ENCODE assay signal across 9 cellular contexts in the genomic region with DNA sequence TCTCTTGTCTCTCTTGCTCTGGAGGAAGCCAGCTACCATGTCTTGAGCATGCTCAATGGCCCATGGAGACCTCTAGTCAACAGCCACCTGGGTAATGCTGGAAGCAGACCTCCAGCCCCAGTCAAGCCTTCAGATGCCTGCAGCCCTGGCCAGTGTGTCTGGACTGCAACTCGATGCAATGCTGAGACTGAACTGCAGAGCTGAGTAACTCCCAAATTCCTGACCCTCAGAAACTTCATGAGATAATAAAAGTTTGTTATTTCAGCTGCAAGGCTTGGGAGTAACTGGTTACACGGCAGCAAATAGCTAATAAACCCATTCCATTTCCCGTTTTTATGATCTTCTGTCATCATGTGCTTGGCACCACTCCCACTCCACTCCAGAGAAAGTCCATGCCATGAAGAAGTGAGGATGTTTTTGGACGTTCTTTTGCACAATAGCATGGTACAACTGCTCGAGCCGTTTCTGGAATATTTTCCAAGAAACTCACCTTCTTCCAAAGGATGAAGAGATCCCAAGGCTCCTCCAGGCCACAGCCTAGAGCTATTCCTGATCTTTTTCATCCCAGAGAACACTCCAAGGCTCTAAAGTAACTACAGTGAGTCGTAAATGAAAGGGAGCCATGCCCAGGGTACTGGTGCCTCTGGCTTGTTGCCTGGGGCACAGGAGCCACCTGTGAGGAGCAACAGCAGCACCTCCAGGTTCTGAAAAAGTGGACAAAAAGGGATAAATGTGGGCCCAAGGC.
A peak's percentile ranks its signal among the peaks of the same experiment; 100 is the strongest.
DNase-seq lines count a peak whose midpoint lies in the region; ATAC-seq and TF ChIP-seq lines count a peak whose summit lies in the region.
"Had no signal": no experiment of that assay in that cellular context is flagged by ENCODE, and none has a peak within 500 bp of the region (broad histone marks: within the 10 kb centered on the region; RNA-seq: fewer than 3 reads in every experiment).

No MANE protein-coding gene starts in this region.

- H3K4me3 Mint-ChIP-seq in activated naive CD4-positive, alpha-beta T cell treated with anti-CD3 and anti-CD28 coated beads, Interleukin-2, amount 10 ng/mL, durations not matched to agents 7 days and 5 days = no peak overlapping the region

- no peak for TF ChIP-seq POLR2A in tibial nerve (IDR thresholded peaks at IDR 0.05)

- H3K27me3 ChIP-seq in RWPE2 (ENCODE audit: insufficient read depth, poor library complexity, severe bottlenecking) (no peaks in the 10 kb centered on the region), tibial nerve (no peaks in the 10 kb centered on the region)

- TF ChIP-seq CTCF in RWPE2 (IDR thresholded peaks at IDR 0.05; ENCODE audit: poor library complexity, severe bottlenecking) (no peak), tibial nerve (IDR thresholded peaks at IDR 0.05) (peak in 1 of 5 experiments; percentile 14)

- DNase-seq in activated naive CD4-positive, alpha-beta T cell treated with anti-CD3 and anti-CD28 coated beads, Interleukin-2, amount 10 ng/mL, durations not matched to agents 7 days and 5 days = no peak
- DNase-seq in activated naive CD4-positive, alpha-beta T cell (lab: John Stamatoyannopoulos, UW) = no peak
- DNase-seq in RWPE2 (ENCODE audit: low spot score) (peak; percentile 37), germinal center (ENCODE audit: low spot score) (peak; percentile 21), tibial nerve (ENCODE audit: low spot score in 2 of 2) (peak; percentile 67 to 85)
- no peak for DNase-seq in activated T-cell treated with anti-CD3 and anti-CD28 coated beads, Interleukin-2, amount 50 U/mL, for 48 hours
- DNase-seq: NCI-H2107 had no signal

- CTCF ChIA-PET in activated naive CD4-positive, alpha-beta T cell treated with anti-CD3 and anti-CD28 coated beads, Interleukin-2, amount 10 ng/mL, durations not matched to agents 7 days and 5 days (lab: Charles Lee) = interaction anchor here (1.0 to 1.1 kb wide), 2 partner anchors 61 to 180 kb away, joined by 3 read pairs; no protein-coding TSS in a partner anchor

- H3K36me3 Mint-ChIP-seq in activated naive CD4-positive, alpha-beta T cell treated with anti-CD3 and anti-CD28 coated beads, Interleukin-2, amount 10 ng/mL, durations not matched to agents 7 days and 5 days = peaks cover 2% of the 10 kb centered on the region

- WGBS in tibial nerve, 2 donors = 20 to 42% methylated on average over 7 of the region's 7 CpGs

- H3K9me3 Mint-ChIP-seq in activated naive CD4-positive, alpha-beta T cell treated with anti-CD3 and anti-CD28 coated beads, Interleukin-2, amount 10 ng/mL, durations not matched to agents 7 days and 5 days = peaks cover 1% of the 10 kb centered on the region

- H3K27me3 Mint-ChIP-seq in activated naive CD4-positive, alpha-beta T cell treated with anti-CD3 and anti-CD28 coated beads, Interleukin-2, amount 10 ng/mL, durations not matched to agents 7 days and 5 days = peaks cover 43% of the 10 kb centered on the region

- TF ChIP-seq EP300 in tibial nerve (IDR thresholded peaks at IDR 0.05) = peak in 1 of 2 donors; percentile 78

- H3K9me3 ChIP-seq in RWPE2 (ENCODE audit: severe bottlenecking) (no peaks in the 10 kb centered on the region), tibial nerve (no peaks in the 10 kb centered on the region)

- no peaks in the 10 kb centered on the region for H3K36me3 ChIP-seq in RWPE2 (ENCODE audit: low read depth)
- H3K36me3 ChIP-seq in tibial nerve = no peaks in the 10 kb centered on the region

- peaks cover 49% of the 10 kb centered on the region for H3K4me1 Mint-ChIP-seq in activated naive CD4-positive, alpha-beta T cell treated with anti-CD3 and anti-CD28 coated beads, Interleukin-2, amount 10 ng/mL, durations not matched to agents 7 days and 5 days

- no peak overlapping the region for H3K27ac ChIP-seq in RWPE2 (ENCODE audit: poor library complexity, severe bottlenecking)
- H3K27ac ChIP-seq in tibial nerve = peak overlapping the region in 2 of 4 donors; percentile 2 to 56

- peak overlapping the region; percentile 67 for H3K27ac Mint-ChIP-seq in activated naive CD4-positive, alpha-beta T cell treated with anti-CD3 and anti-CD28 coated beads, Interleukin-2, amount 10 ng/mL, durations not matched to agents 7 days and 5 days

- ATAC-seq in RWPE2 (ENCODE audit: low read depth) (peak; percentile 38), HG02870 (IDR thresholded peaks at IDR 0.05; ENCODE audit: unreplicated experiment) (no peak), GM19351 (IDR thresholded peaks at IDR 0.05; ENCODE audit: unreplicated experiment) (no peak)

- H3K4me3 ChIP-seq in RWPE2 (ENCODE audit: severe bottlenecking) = no peak overlapping the region
- no peak overlapping the region for H3K4me3 ChIP-seq in tibial nerve

- H3K4me1 ChIP-seq in RWPE2 (ENCODE audit: insufficient read depth, poor library complexity, severe bottlenecking) = peaks cover 5% of the 10 kb centered on the region
- H3K4me1 ChIP-seq in tibial nerve = peaks cover 0 to 14% (median 6%) of the 10 kb centered on the region in 4 donors

Comparison
In these comparisons a context has a peak if more than half of its experiments do, and no peak if none do; other contexts are left out.
1. DNase-seq: peak in RWPE2 (single experiment), germinal center (single experiment) and tibial nerve (2 of 2); none in activated naive CD4-positive, alpha-beta T cell treated with anti-CD3 and anti-CD28 coated beads, Interleukin-2, amount 10 ng/mL, durations not matched to agents 7 days and 5 days (single experiment), activated naive CD4-positive, alpha-beta T cell (0 of 4) and activated T-cell treated with anti-CD3 and anti-CD28 coated beads, Interleukin-2, amount 50 U/mL, for 48 hours (0 of 2).